21 cellular contexts compared by ENCODE assay signal in genomic region chr2:130300258-130300969, GRCh38.
"Had no signal": no experiment of that assay in that cellular context is flagged by ENCODE, and none has a peak within 500 bp of the region (broad histone marks: within the 10 kb centered on the region; RNA-seq: fewer than 3 reads in every experiment).

No MANE protein-coding gene starts in this region.

- H3K9me3 Mint-ChIP-seq: activated CD4-positive, alpha-beta T cell treated with anti-CD3 and anti-CD28 coated beads, Interleukin-2, amount 10 ng/mL, durations not matched to agents 7 days and 5 days; activated naive CD4-positive, alpha-beta T cell treated with anti-CD3 and anti-CD28 coated beads, Interleukin-2, amount 50 U/mL, for 24 hours; mesothelial cell of epicardium; naive thymus-derived CD8-positive, alpha-beta T cell; stimulated activated effector memory CD8-positive, alpha-beta T cell treated with anti-CD3 and anti-CD28 coated beads, Interleukin-12 subunit alpha, Interleukin-12 subunit beta, amount 100 ng/mL, for 72 hours; stimulated activated naive CD8-positive, alpha-beta T cell treated with anti-CD3 and anti-CD28 coated beads, Interleukin-15, amount 100 ng/mL, for 72 hours had no signal

- H3K4me1 Mint-ChIP-seq: activated CD4-positive, alpha-beta T cell treated with anti-CD3 and anti-CD28 coated beads, Interleukin-2, amount 10 ng/mL, durations not matched to agents 7 days and 5 days; activated naive CD4-positive, alpha-beta T cell treated with anti-CD3 and anti-CD28 coated beads, Interleukin-2, amount 50 U/mL, for 24 hours; mesothelial cell of epicardium; stimulated activated effector memory CD8-positive, alpha-beta T cell treated with anti-CD3 and anti-CD28 coated beads, Interleukin-12 subunit alpha, Interleukin-12 subunit beta, amount 100 ng/mL, for 72 hours; stimulated activated naive CD8-positive, alpha-beta T cell treated with anti-CD3 and anti-CD28 coated beads, Interleukin-15, amount 100 ng/mL, for 72 hours had no signal

- H3K4me1 ChIP-seq: body of pancreas, left lung, tibial nerve had no signal

- H3K27me3 ChIP-seq: body of pancreas had no signal

- H3K27ac Mint-ChIP-seq: activated CD8-positive, alpha-beta T cell treated with anti-CD3 and anti-CD28 coated beads, Interleukin-2, amount 10 ng/mL, durations not matched to agents 7 days and 5 days; activated naive CD4-positive, alpha-beta T cell treated with anti-CD3 and anti-CD28 coated beads, Interleukin-2, amount 50 U/mL, for 24 hours; mesothelial cell of epicardium; progenitor cell of endocrine pancreas; stimulated activated effector memory CD8-positive, alpha-beta T cell treated with anti-CD3 and anti-CD28 coated beads, Interleukin-12 subunit alpha, Interleukin-12 subunit beta, amount 100 ng/mL, for 72 hours; stimulated activated naive CD8-positive, alpha-beta T cell treated with anti-CD3 and anti-CD28 coated beads, Interleukin-15, amount 100 ng/mL, for 72 hours had no signal

- DNase-seq: activated CD4-positive, alpha-beta T cell treated with anti-CD3 and anti-CD28 coated beads, Interleukin-2, amount 10 ng/mL, durations not matched to agents 7 days and 5 days; activated CD8-positive, alpha-beta T cell treated with anti-CD3 and anti-CD28 coated beads, Interleukin-2, amount 10 ng/mL, durations not matched to agents 7 days and 5 days; activated gamma-delta T cell treated with Interleukin-2 at 50 U/mL for 16 hours; anterior cingulate cortex; body of pancreas; effector CD4-positive, alpha-beta T cell; erythroblast; foreskin fibroblast; kidney glomerular epithelial cell; naive thymus-derived CD8-positive, alpha-beta T cell; stimulated activated CD4-positive, alpha-beta T cell treated with anti-CD3 and anti-CD28 coated beads, Interleukin-1b, Interleukin-23, amount 100 ng/mL, for 48 hours; stimulated activated naive CD8-positive, alpha-beta T cell treated with anti-CD3 and anti-CD28 coated beads, Interleukin-15, amount 100 ng/mL, for 72 hours had no signal

- H3K36me3 Mint-ChIP-seq: activated naive CD4-positive, alpha-beta T cell treated with anti-CD3 and anti-CD28 coated beads, Interleukin-2, amount 50 U/mL, for 24 hours; mesothelial cell of epicardium; naive thymus-derived CD8-positive, alpha-beta T cell; stimulated activated effector memory CD8-positive, alpha-beta T cell treated with anti-CD3 and anti-CD28 coated beads, Interleukin-12 subunit alpha, Interleukin-12 subunit beta, amount 100 ng/mL, for 72 hours had no signal

- H3K36me3 ChIP-seq: cardiac muscle cell, left lung, tibial nerve had no signal

- ATAC-seq: activated CD4-positive, CD25-positive, alpha-beta regulatory T cell treated with anti-CD3 and anti-CD28 coated beads, Interleukin-2, amount 50 U/mL, for 24 hours; activated CD8-positive, alpha-beta T cell treated with anti-CD3 and anti-CD28 coated beads, Interleukin-2, amount 10 ng/mL, durations not matched to agents 7 days and 5 days; body of pancreas; left lung; naive thymus-derived CD8-positive, alpha-beta T cell; stimulated activated naive CD8-positive, alpha-beta T cell treated with anti-CD3 and anti-CD28 coated beads, Interleukin-15, amount 100 ng/mL, for 72 hours had no signal

- H3K9me3 ChIP-seq: body of pancreas, left lung, tibial nerve had no signal

- H3K27ac ChIP-seq: body of pancreas, cardiac muscle cell, left lung, tibial nerve had no signal

- H3K4me3 ChIP-seq: body of pancreas, cardiac muscle cell, left lung, lung, tibial nerve had no signal

- H3K4me3 Mint-ChIP-seq: activated CD4-positive, alpha-beta T cell treated with anti-CD3 and anti-CD28 coated beads, Interleukin-2, amount 10 ng/mL, durations not matched to agents 7 days and 5 days; activated CD8-positive, alpha-beta T cell treated with anti-CD3 and anti-CD28 coated beads, Interleukin-2, amount 10 ng/mL, durations not matched to agents 7 days and 5 days; activated naive CD4-positive, alpha-beta T cell treated with anti-CD3 and anti-CD28 coated beads, Interleukin-2, amount 50 U/mL, for 24 hours; mesothelial cell of epicardium; naive thymus-derived CD8-positive, alpha-beta T cell; stimulated activated effector memory CD8-positive, alpha-beta T cell treated with anti-CD3 and anti-CD28 coated beads, Interleukin-12 subunit alpha, Interleukin-12 subunit beta, amount 100 ng/mL, for 72 hours; stimulated activated naive CD8-positive, alpha-beta T cell treated with anti-CD3 and anti-CD28 coated beads, Interleukin-15, amount 100 ng/mL, for 72 hours had no signal
